ENCODE assay signal across 32 cellular contexts in the genomic region with DNA sequence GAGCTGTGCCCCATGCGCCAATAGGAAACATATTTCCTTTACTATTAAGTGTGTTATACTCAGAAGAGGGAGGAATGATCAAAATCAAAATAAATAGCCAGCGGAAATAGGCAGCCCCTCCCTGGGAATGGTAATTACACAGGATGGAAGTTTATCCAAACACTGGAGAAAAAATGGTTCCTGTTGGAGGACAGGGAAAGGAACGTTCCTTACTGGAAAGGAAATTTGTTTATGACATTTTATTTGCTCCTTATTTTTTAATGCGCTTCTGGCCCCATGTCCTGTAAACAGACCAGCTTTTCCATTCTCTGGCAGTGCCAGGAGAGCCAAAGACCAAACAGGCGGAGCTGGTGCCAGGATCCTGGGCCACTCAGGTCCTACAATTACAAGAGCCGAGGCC.
DNase-seq lines count a peak whose midpoint lies in the region; ATAC-seq and TF ChIP-seq lines count a peak whose summit lies in the region.
"Had no signal": no experiment of that assay in that cellular context is flagged by ENCODE, and none has a peak within 500 bp of the region (broad histone marks: within the 10 kb centered on the region; RNA-seq: fewer than 3 reads in every experiment).

No MANE protein-coding gene starts in this region.

- H4K12ac ChIP-seq in trophoblast cell (ENCODE audit: low read depth, low read length): no peak overlapping the region

- H2AK5ac ChIP-seq in trophoblast cell (ENCODE audit: low read length): no peak overlapping the region

- no peak overlapping the region for H3K23ac ChIP-seq in trophoblast cell (ENCODE audit: low read length)

- peaks cover 44% of the 10 kb centered on the region for H3K4me1 Mint-ChIP-seq in type B pancreatic cell (ENCODE audit: unreplicated experiment)
- H3K4me1 Mint-ChIP-seq: stimulated activated effector memory CD8-positive, alpha-beta T cell treated with anti-CD3 and anti-CD28 coated beads, Interleukin-12 subunit alpha, Interleukin-12 subunit beta, amount 100 ng/mL, for 72 hours had no signal

- peaks cover 9% of the 10 kb centered on the region for H3K36me3 Mint-ChIP-seq in type B pancreatic cell
- H3K36me3 Mint-ChIP-seq: activated CD4-positive, alpha-beta memory T cell treated with anti-CD3 and anti-CD28 coated beads for 36 hours; activated naive CD4-positive, alpha-beta T cell treated with anti-CD3 and anti-CD28 coated beads, Interleukin-2, amount 50 U/mL, for 72 hours; stimulated activated effector memory CD8-positive, alpha-beta T cell treated with anti-CD3 and anti-CD28 coated beads, Interleukin-12 subunit alpha, Interleukin-12 subunit beta, amount 100 ng/mL, for 72 hours had no signal

- H3K4me1 ChIP-seq in SK-N-SH (ENCODE audit: control insufficient read depth in 1 of 2, insufficient read depth in 2 of 2, low read depth in 1 of 2, low read length in 1 of 2) (peaks cover 0 to 53% of the 10 kb centered on the region in 2 experiments; a peak in 2 of 4 replicates), PC-9 (replicated peaks; ENCODE audit: insufficient read depth) (peaks cover 72% of the 10 kb centered on the region), trophoblast cell (ENCODE audit: control insufficient read depth in 1 of 2, insufficient read depth in 2 of 2, low read length in 2 of 2) (no peaks in the 10 kb centered on the region)
- H3K4me1 ChIP-seq: colonic mucosa, Peyer's patch, psoas muscle, sigmoid colon, suprapubic skin, vagina had no signal

- no peaks in the 10 kb centered on the region for H3K36me3 ChIP-seq in SK-N-SH (replicated peaks in 1 of 2; ENCODE audit: control insufficient read depth in 1 of 2, insufficient read depth in 2 of 2, low read length in 1 of 2)
- H3K36me3 ChIP-seq in PC-9 (ENCODE audit: low read depth): no peaks in the 10 kb centered on the region
- no peaks in the 10 kb centered on the region for H3K36me3 ChIP-seq in trophoblast cell (ENCODE audit: control insufficient read depth in 1 of 2, insufficient read depth in 2 of 2, low read length in 2 of 2)
- H3K36me3 ChIP-seq: cardiac muscle cell, colonic mucosa, Peyer's patch, sigmoid colon, SJCRH30, suprapubic skin, vagina had no signal

- H3K18ac ChIP-seq in trophoblast cell (ENCODE audit: low read length): no peak overlapping the region

- H3K27ac ChIP-seq in SK-N-SH (ENCODE audit: low read depth in 2 of 2, low read length in 1 of 2) (peak overlapping the region in 1 of 2 experiments; percentile 93; a peak in 2 of 4 replicates), PC-9 (peak overlapping the region; percentile 79), trophoblast cell (ENCODE audit: low read depth, low read length) (no peak overlapping the region)
- H3K27ac ChIP-seq: 22Rv1, cardiac muscle cell, colonic mucosa, psoas muscle, sigmoid colon, SJCRH30, suprapubic skin, vagina had no signal

- no peak overlapping the region for H2BK5ac ChIP-seq in trophoblast cell (ENCODE audit: low read depth, low read length, poor library complexity)

- intact Hi-C loops in PC-9 (cut with micrococcal nuclease; ENCODE audit: unreplicated experiment) (no loop called here), left colon (cut with DNase I, micrococcal nuclease) (no loop called here)

- no peak overlapping the region for H3K14ac ChIP-seq in trophoblast cell (ENCODE audit: low read length)

- no peaks in the 10 kb centered on the region for H3K9me3 Mint-ChIP-seq in type B pancreatic cell
- H3K9me3 Mint-ChIP-seq: activated CD4-positive, alpha-beta memory T cell treated with anti-CD3 and anti-CD28 coated beads for 36 hours; activated T-helper 2 cell treated with anti-CD3 and anti-CD28 coated beads, Interferon-gamma antibody, Interleukin-2, Interleukin-4, amounts not matched to agents 10 μg/mL and 5 μg/mL and 100 μg/mL, durations not matched to agents 14 hours and 24 hours and 36 hours; stimulated activated effector memory CD8-positive, alpha-beta T cell treated with anti-CD3 and anti-CD28 coated beads, Interleukin-12 subunit alpha, Interleukin-12 subunit beta, amount 100 ng/mL, for 72 hours had no signal

- H3K4me2 ChIP-seq in SK-N-SH (peak overlapping the region; percentile 29; the same call in 1 of the 2 replicates), PC-9 (peak overlapping the region; percentile 51; the same call in 1 of the 2 replicates), trophoblast cell (ENCODE audit: low read length) (no peak overlapping the region)

- H3K9me2 ChIP-seq in SK-N-SH (no peaks in the 10 kb centered on the region), PC-9 (ENCODE audit: insufficient read depth) (no peaks in the 10 kb centered on the region)

- no peak overlapping the region for H4K8ac ChIP-seq in trophoblast cell (ENCODE audit: low read depth, low read length)

- no peak for DNase-seq in SK-N-SH
- peak in 1 of 2 experiments; percentile 32 for DNase-seq in PC-9
- no peak for DNase-seq in left colon
- DNase-seq in type B pancreatic cell (ENCODE audit: extremely low spot score, unreplicated experiment): no peak
- no peak for DNase-seq in medulla oblongata (ENCODE audit: extremely low spot score)
- no peak for DNase-seq in HPDE6-E6E7 (ENCODE audit: extremely low spot score)
- no peak for DNase-seq in trophoblast cell
- DNase-seq: activated CD4-positive, alpha-beta memory T cell treated with anti-CD3 and anti-CD28 coated beads for 36 hours; activated CD8-positive, alpha-beta memory T cell treated with anti-CD3 and anti-CD28 coated beads, Interleukin-2, amount 50 U/mL, for 4 hours; colonic mucosa; DMS79; effector CD8-positive, alpha-beta T cell; erythroblast; MV-4-11; NCI-H1436 treated with DMSO at 0.1 percent for 48 hours; NCI-H510A; Peyer's patch; psoas muscle; sigmoid colon; SJCRH30; stimulated activated CD4-positive, alpha-beta T cell treated with anti-CD3 and anti-CD28 coated beads, Interleukin-4, amount 100 ng/mL, for 24 hours; T-helper 1 cell had no signal

- BruUV-seq in PC-9 (replicated peaks; lab: Mats Ljungman, UMichigan): no TSS peak

- TF ChIP-seq RAD21 in SK-N-SH (IDR thresholded peaks at IDR 0.05; ENCODE audit: low read length): no peak

- H2BK120ac ChIP-seq in trophoblast cell (ENCODE audit: insufficient read depth, low read length, poor library complexity): no peak overlapping the region

- H2BK12ac ChIP-seq in trophoblast cell (ENCODE audit: low read length): no peak overlapping the region

- H3K27me3 ChIP-seq in SK-N-SH (ENCODE audit: insufficient read depth) (no peaks in the 10 kb centered on the region), PC-9 (ENCODE audit: insufficient read depth, low read depth) (no peaks in the 10 kb centered on the region), trophoblast cell (ENCODE audit: insufficient read depth, low read length) (no peaks in the 10 kb centered on the region)
- H3K27me3 ChIP-seq: colonic mucosa, Peyer's patch, sigmoid colon, SJCRH30, suprapubic skin, vagina had no signal

- peaks cover 32% of the 10 kb centered on the region for H3F3A ChIP-seq in SK-N-SH (replicated peaks; ENCODE audit: insufficient read depth)
- H3F3A ChIP-seq in PC-9 (ENCODE audit: insufficient read depth, low read depth): peaks cover 67% of the 10 kb centered on the region

- 93% methylated on average over 6 of the region's 6 CpGs for WGBS in SK-N-SH (ENCODE audit: low lambda C conversion rate)
- WGBS in trophoblast cell (ENCODE audit: extremely low coverage, insufficient coverage, insufficient read length): no CpG with 5 or more reads among the region's 6 CpGs

- ATAC-seq in SK-N-SH treated with all-trans-retinoic acid at 6 μM for 48 hours (no peak), left colon (peak; percentile 28)
- ATAC-seq: activated CD4-positive, CD25-positive, alpha-beta regulatory T cell treated with anti-CD3 and anti-CD28 coated beads, Interleukin-2, amount 50 U/mL, for 24 hours; activated naive CD4-positive, alpha-beta T cell treated with anti-CD3 and anti-CD28 coated beads, Interleukin-2, amount 50 U/mL, for 72 hours; psoas muscle; stimulated activated effector memory CD8-positive, alpha-beta T cell treated with anti-CD3 and anti-CD28 coated beads, Interleukin-12 subunit alpha, Interleukin-12 subunit beta, amount 100 ng/mL, for 72 hours had no signal

- H3K79me1 ChIP-seq in trophoblast cell (ENCODE audit: low read length): no peaks in the 10 kb centered on the region

- H3K4ac ChIP-seq in trophoblast cell (ENCODE audit: low read depth, low read length): no peak overlapping the region

- H4K91ac ChIP-seq in trophoblast cell (ENCODE audit: low read depth, low read length): no peak overlapping the region

- H4K20me1 ChIP-seq in SK-N-SH (ENCODE audit: insufficient read depth) (no peaks in the 10 kb centered on the region), PC-9 (ENCODE audit: insufficient read depth) (no peaks in the 10 kb centered on the region)

- no peak overlapping the region for H3K4me3 Mint-ChIP-seq in type B pancreatic cell
- H3K4me3 Mint-ChIP-seq: activated CD4-positive, alpha-beta memory T cell treated with anti-CD3 and anti-CD28 coated beads for 36 hours; B cell; stimulated activated effector memory CD8-positive, alpha-beta T cell treated with anti-CD3 and anti-CD28 coated beads, Interleukin-12 subunit alpha, Interleukin-12 subunit beta, amount 100 ng/mL, for 72 hours had no signal

- TF ChIP-seq EP300 in SK-N-SH (IDR thresholded peaks at IDR 0.05; ENCODE audit: borderline replicate concordance in 1 of 2, low read depth in 1 of 2, low read length in 1 of 2): no peak

- TF ChIP-seq CTCF in SK-N-SH (IDR thresholded peaks at IDR 0.05): no peak
- no peak for TF ChIP-seq CTCF in PC-9 (conservative IDR thresholded peaks at IDR 0.05)
- no peak for TF ChIP-seq CTCF in type B pancreatic cell (conservative IDR thresholded peaks at IDR 0.05)

- no peaks in the 10 kb centered on the region for H3K27me3 Mint-ChIP-seq in type B pancreatic cell
- H3K27me3 Mint-ChIP-seq: activated CD4-positive, alpha-beta memory T cell treated with anti-CD3 and anti-CD28 coated beads for 36 hours; B cell had no signal

- H3K9me3 ChIP-seq in SK-N-SH (no peaks in the 10 kb centered on the region), PC-9 (ENCODE audit: insufficient read depth, low read depth) (peaks cover 3% of the 10 kb centered on the region; the same call in 1 of the 2 replicates), trophoblast cell (ENCODE audit: insufficient read depth, low read depth, low read length) (no peaks in the 10 kb centered on the region)
- H3K9me3 ChIP-seq: colonic mucosa, Peyer's patch, psoas muscle, sigmoid colon, SJCRH30, suprapubic skin, vagina had no signal

- H3K4me3 ChIP-seq in SK-N-SH (ENCODE audit: low read depth in 2 of 2, low read length in 1 of 2) (no peak overlapping the region), PC-9 (no peak overlapping the region), trophoblast cell (ENCODE audit: low read depth, low read length) (no peak overlapping the region)
- H3K4me3 ChIP-seq: cardiac muscle cell, colonic mucosa, Peyer's patch, psoas muscle, sigmoid colon, SJCRH30, suprapubic skin, vagina had no signal

- peak overlapping the region; percentile 22 for H3K27ac Mint-ChIP-seq in type B pancreatic cell
- H3K27ac Mint-ChIP-seq: activated CD4-positive, alpha-beta memory T cell treated with anti-CD3 and anti-CD28 coated beads for 36 hours; activated naive CD4-positive, alpha-beta T cell treated with anti-CD3 and anti-CD28 coated beads, Interleukin-2, amount 50 U/mL, for 72 hours; activated T-helper 2 cell treated with anti-CD3 and anti-CD28 coated beads, Interferon-gamma antibody, Interleukin-2, Interleukin-4, amounts not matched to agents 10 μg/mL and 5 μg/mL and 100 μg/mL, durations not matched to agents 14 hours and 24 hours and 36 hours; B cell; stimulated activated effector memory CD8-positive, alpha-beta T cell treated with anti-CD3 and anti-CD28 coated beads, Interleukin-12 subunit alpha, Interleukin-12 subunit beta, amount 100 ng/mL, for 72 hours had no signal

- CTCF ChIA-PET in SK-N-SH (lab: Yijun Ruan, JAX): interaction anchor here (0.6 to 2.3 kb wide), 3 partner anchors 11 to 1103 kb away, joined by 3 to 8 read pairs (median 7); no protein-coding TSS in a partner anchor
- CTCF ChIA-PET in PC-9 (lab: Charles Lee): no interaction called here

- no peak overlapping the region for H2AFZ ChIP-seq in SK-N-SH (ENCODE audit: low read depth)
- no peak overlapping the region for H2AFZ ChIP-seq in PC-9
- H2AFZ ChIP-seq in trophoblast cell (ENCODE audit: insufficient read depth, low read length, poor library complexity): no peak overlapping the region

- POLR2A ChIA-PET in SK-N-SH (lab: Yijun Ruan, JAX): no interaction called here
- POLR2A ChIA-PET in PC-9 (lab: Charles Lee; ENCODE audit: unreplicated experiment): interaction anchor here (0.6 kb wide), 2 partner anchors 17 to 110 kb away, joined by 3 to 21 read pairs; no protein-coding TSS in a partner anchor

- no peaks in the 10 kb centered on the region for H3K79me2 ChIP-seq in SK-N-SH (ENCODE audit: insufficient read depth)
- H3K79me2 ChIP-seq in PC-9 (ENCODE audit: low read depth): peaks cover 9% of the 10 kb centered on the region; the same call in 1 of the 2 replicates
- no peaks in the 10 kb centered on the region for H3K79me2 ChIP-seq in trophoblast cell (ENCODE audit: control insufficient read depth, insufficient read depth, low read length, poor library complexity)

- H3K9ac ChIP-seq in SK-N-SH: peak overlapping the region; percentile 61; the same call in 1 of the 2 replicates
- no peak overlapping the region for H3K9ac ChIP-seq in trophoblast cell (ENCODE audit: low read length)
